22 cellular contexts compared by ENCODE assay signal in genomic region chr2:239948100-239948881, GRCh38.
A peak's percentile ranks its signal among the peaks of the same experiment; 100 is the strongest.
DNase-seq lines count a peak whose midpoint lies in the region; ATAC-seq, FAIRE-seq and TF ChIP-seq lines count a peak whose summit lies in the region.
"Had no signal": no experiment of that assay in that cellular context is flagged by ENCODE, and none has a peak within 500 bp of the region (broad histone marks: within the 10 kb centered on the region; RNA-seq: fewer than 3 reads in every experiment).

No MANE protein-coding gene starts in this region.

- H3K36me3 ChIP-seq in BE2C (no peaks in the 10 kb centered on the region), ovary (no peaks in the 10 kb centered on the region)
- H3K36me3 ChIP-seq: breast epithelium had no signal

- H2BK120ac ChIP-seq in H9 (ENCODE audit: low read depth, low read length, poor library complexity, severe bottlenecking), result no peak overlapping the region

- no peak for TF ChIP-seq EP300 in ovary (IDR thresholded peaks at IDR 0.05)

- H3K4me1 ChIP-seq in BE2C, result peaks cover 22% of the 10 kb centered on the region
- H3K4me1 ChIP-seq in H9 (ENCODE audit: insufficient read depth, low read length), result no peaks in the 10 kb centered on the region
- H3K4me1 ChIP-seq in ovary (ENCODE audit: insufficient read depth), result peaks cover 8% of the 10 kb centered on the region

- no peak overlapping the region for H2BK20ac ChIP-seq in H9 (ENCODE audit: low read depth, low read length, poor library complexity, severe bottlenecking)

- no peak overlapping the region; the same call in 1 of the 2 replicates for H3K14ac ChIP-seq in H9 (ENCODE audit: insufficient read depth, low read length)

- no peak overlapping the region for H3K9ac ChIP-seq in H9 (ENCODE audit: extremely low read depth, insufficient read length, low read length)

- no peak overlapping the region for H4K5ac ChIP-seq in H9 (ENCODE audit: insufficient read length, low read depth, low read length)

- H3K18ac ChIP-seq in H9 (ENCODE audit: insufficient read length, low read depth, low read length), result no peak overlapping the region

- no peak overlapping the region for H3K4me3 ChIP-seq in BE2C (ENCODE audit: low read depth, low read length)
- H3K4me3 ChIP-seq in ovary, result no peak overlapping the region
- H3K4me3 ChIP-seq: breast epithelium, GM12878, K562 had no signal

- no peak overlapping the region for H3K27ac ChIP-seq in H9 (ENCODE audit: insufficient read length, low read depth, low read length)
- no peak overlapping the region for H3K27ac ChIP-seq in ovary
- H3K27ac ChIP-seq: breast epithelium had no signal

- H3K79me2 ChIP-seq in H9 (ENCODE audit: insufficient read depth, low read length), result no peaks in the 10 kb centered on the region

- no peaks in the 10 kb centered on the region for H3K9me3 Mint-ChIP-seq in H9
- H3K9me3 Mint-ChIP-seq: activated naive CD8-positive, alpha-beta T cell treated with anti-CD3 and anti-CD28 coated beads, Interleukin-2, amount 10 ng/mL, durations not matched to agents 7 days and 5 days; activated T-cell treated with anti-CD3 and anti-CD28 coated beads, Interleukin-2, amount 50 U/mL, for 4 hours; memory B cell; natural killer cell had no signal

- H3K9me3 ChIP-seq in BE2C, result no peaks in the 10 kb centered on the region
- H3K9me3 ChIP-seq in H9 (ENCODE audit: control insufficient read depth, low read depth, low read length), result no peaks in the 10 kb centered on the region
- H3K9me3 ChIP-seq in ovary, result no peaks in the 10 kb centered on the region
- H3K9me3 ChIP-seq: breast epithelium had no signal

- peaks cover 5 to 8% of the 10 kb centered on the region in 2 experiments; a peak in 3 of 4 replicates for H3K4me1 Mint-ChIP-seq in H9

- no peak overlapping the region for H3T11ph ChIP-seq in H9 (ENCODE audit: low read length)

- no peaks in the 10 kb centered on the region for H4K20me1 ChIP-seq in H9 (ENCODE audit: control insufficient read depth, insufficient read depth, insufficient read length)

- no peak overlapping the region for H2BK5ac ChIP-seq in H9 (ENCODE audit: insufficient read length, low read length)

- no peak overlapping the region for H3K4me2 ChIP-seq in H9 (ENCODE audit: insufficient read depth, insufficient read length, low read length)

- no peak for FAIRE-seq in D721Med (lab: Jason Lieb, UNC)
- FAIRE-seq: G401.6, GM12878, K562 had no signal

- no peak for TF ChIP-seq POLR2A in ovary (IDR thresholded peaks at IDR 0.05)

- peaks cover 3 to 5% (median 5%) of the 10 kb centered on the region in 3 experiments; a peak in 3 of 7 replicates for H3K36me3 Mint-ChIP-seq in H9 (ENCODE audit: insufficient read depth in 1 of 3, low read depth in 3 of 3)
- H3K36me3 Mint-ChIP-seq: activated naive CD8-positive, alpha-beta T cell treated with anti-CD3 and anti-CD28 coated beads, Interleukin-2, amount 10 ng/mL, durations not matched to agents 7 days and 5 days; natural killer cell had no signal

- no peak overlapping the region for H2BK15ac ChIP-seq in H9 (ENCODE audit: low read depth, low read length)

- no CpG with 5 or more reads among the region's 23 CpGs for WGBS in H9 (ENCODE audit: extremely low coverage, insufficient read length, low lambda C conversion rate)
- WGBS in ovary, 3 donors, result 88 to 95% (median 89%) methylated on average over 23 of the region's 23 CpGs

- intact Hi-C loops in left cardiac atrium (cut with DNase I) (no loop called here), ovary (cut with DNase I) (no loop called here)

- H4K8ac ChIP-seq in H9 (replicated peaks; ENCODE audit: insufficient read length, low read depth, low read length), result no peak overlapping the region

- no peak overlapping the region for H3K4me3 Mint-ChIP-seq in H9
- H3K4me3 Mint-ChIP-seq: activated naive CD8-positive, alpha-beta T cell treated with anti-CD3 and anti-CD28 coated beads, Interleukin-2, amount 10 ng/mL, durations not matched to agents 7 days and 5 days; activated T-cell treated with anti-CD3 and anti-CD28 coated beads, Interleukin-2, amount 50 U/mL, for 4 hours; memory B cell; natural killer cell had no signal

- no peak overlapping the region for H2AK5ac ChIP-seq in H9 (ENCODE audit: insufficient read length, low read length)

- H3K27ac Mint-ChIP-seq in H9, result peak overlapping the region in 1 of 3 experiments; percentile 21; a peak in 2 of 7 replicates
- H3K27ac Mint-ChIP-seq: activated naive CD8-positive, alpha-beta T cell treated with anti-CD3 and anti-CD28 coated beads, Interleukin-2, amount 10 ng/mL, durations not matched to agents 7 days and 5 days; memory B cell; natural killer cell had no signal

- no peak overlapping the region for H4K91ac ChIP-seq in H9 (ENCODE audit: insufficient read length, low read depth, low read length)

- H2AFZ ChIP-seq in H9 (ENCODE audit: low read length), result no peak overlapping the region

- no peak for ATAC-seq in left cardiac atrium
- ATAC-seq: activated T-cell treated with anti-CD3 and anti-CD28 coated beads, Interleukin-2, amount 50 U/mL, for 4 hours; K562; natural killer cell had no signal

- 0 out of 2 replicates have a peak, but pooled peaks cover 1% of the 10 kb centered on the region for H3K27me3 Mint-ChIP-seq in H9 (ENCODE audit: low read depth)
- H3K27me3 Mint-ChIP-seq: activated naive CD8-positive, alpha-beta T cell treated with anti-CD3 and anti-CD28 coated beads, Interleukin-2, amount 10 ng/mL, durations not matched to agents 7 days and 5 days; memory B cell had no signal

- H3K27me3 ChIP-seq in BE2C, result no peaks in the 10 kb centered on the region
- no peaks in the 10 kb centered on the region for H3K27me3 ChIP-seq in H9 (ENCODE audit: insufficient read depth, low read length)
- no peaks in the 10 kb centered on the region for H3K27me3 ChIP-seq in ovary
- H3K27me3 ChIP-seq: breast epithelium had no signal

- no peak overlapping the region for H3K4ac ChIP-seq in H9 (ENCODE audit: low read depth, low read length)

- H3K79me1 ChIP-seq in H9 (ENCODE audit: insufficient read depth, low read depth, low read length, poor library complexity, severe bottlenecking), result no peaks in the 10 kb centered on the region

- no peak for TF ChIP-seq CTCF in BE2C (IDR thresholded peaks at IDR 0.05; ENCODE audit: low read depth, low read length)
- TF ChIP-seq CTCF in H9 (conservative IDR thresholded peaks at IDR 0.05), result no peak
- no peak for TF ChIP-seq CTCF in ovary (IDR thresholded peaks at IDR 0.05)
- no peak for TF ChIP-seq CTCF in D721Med (IDR thresholded peaks at IDR 0.05; ENCODE audit: insufficient read depth, missing control alignments)

- no peak overlapping the region for H3K56ac ChIP-seq in H9 (ENCODE audit: insufficient read length, low read depth, low read length)

- H2BK12ac ChIP-seq in H9 (ENCODE audit: insufficient read length, low read depth, low read length), result no peak overlapping the region

- no peak overlapping the region for H3K23ac ChIP-seq in H9 (ENCODE audit: insufficient read length, low read depth, low read length)

- DNase-seq in BE2C (peak; percentile 4), H9 (peak; percentile 19), left cardiac atrium (peak; percentile 17), ovary (peak in 3 of 5 donors; percentile 5 to 19 (median 15)), Ammon's horn (ENCODE audit: low spot score) (no peak), T-helper 1 cell (no peak), D721Med (ENCODE audit: insufficient read length, low spot score) (no peak), dermis blood vessel endothelial cell (no peak)
- DNase-seq: activated naive CD8-positive, alpha-beta T cell treated with anti-CD3 and anti-CD28 coated beads, Interleukin-2, amount 10 ng/mL, durations not matched to agents 7 days and 5 days; activated T-cell treated with anti-CD3 and anti-CD28 coated beads, Interleukin-2, amount 50 U/mL, for 4 hours; Calu3; effector memory CD4-positive, alpha-beta T cell; MV-4-11; natural killer cell; NCI-H2029 treated with DMSO at 0.1 percent for 48 hours; NCI-H446 treated with DMSO at 0.1 percent for 48 hours; stimulated activated naive CD4-positive, alpha-beta T cell treated with Interleukin-2 at 50 U/mL for 16 hours had no signal

- H3K23me2 ChIP-seq in H9 (ENCODE audit: insufficient read length, low read depth, low read length, poor library complexity, severe bottlenecking), result no peaks in the 10 kb centered on the region

Comparison
In these comparisons a context has a peak if more than half of its experiments do, and no peak if none do; other contexts are left out.
1. DNase-seq: peak in BE2C (single experiment), H9 (single experiment), left cardiac atrium (single experiment) and ovary (3 of 5); none in Ammon's horn (single experiment), T-helper 1 cell (0 of 5), D721Med (single experiment) and dermis blood vessel endothelial cell (single experiment).